2 cellular contexts compared by ENCODE assay signal in genomic region chr15:41971893-41972340, GRCh38.
TF ChIP-seq lines count a peak whose summit lies in the region.

No MANE protein-coding gene starts in this region.

TF ChIP-seq in HEK293T, 16 proteins besides CTCF, POLR2A, EP300 and RAD21 (continued from another document):
- TF ChIP-seq PKNOX1 (IDR thresholded peaks at IDR 0.05) (no peak), ARNT (IDR thresholded peaks at IDR 0.05) (no peak), HDGF (IDR thresholded peaks at IDR 0.05; ENCODE audit: borderline replicate concordance) (no peak), SP1 (IDR thresholded peaks at IDR 0.05) (no peak), ZNF384 (IDR thresholded peaks at IDR 0.05) (no peak), ELF4 (IDR thresholded peaks at IDR 0.05) (no peak), CTBP1 (IDR thresholded peaks at IDR 0.05; ENCODE audit: borderline replicate concordance) (no peak), BHLHE40 (IDR thresholded peaks at IDR 0.05; ENCODE audit: borderline replicate concordance) (no peak), NFRKB (IDR thresholded peaks at IDR 0.05) (no peak), SUZ12 (IDR thresholded peaks at IDR 0.05) (no peak), FOXK2 (IDR thresholded peaks at IDR 0.05) (no peak)
TF ChIP-seq in HEK293T: peak in this region for 0.

TF ChIP-seq in endothelial cell of umbilical vein, 7 proteins besides CTCF, POLR2A, EP300 and RAD21 (continued from another document):
- TF ChIP-seq MAX (IDR thresholded peaks at IDR 0.05; ENCODE audit: insufficient read depth, insufficient read length) (no peak), MYC (IDR thresholded peaks at IDR 0.05; ENCODE audit: low read depth, low read length) (no peak), GATA2 (IDR thresholded peaks at IDR 0.05; ENCODE audit: insufficient read depth, insufficient read length, low read depth, low read length) (no peak), JUN (IDR thresholded peaks at IDR 0.05; ENCODE audit: borderline replicate concordance, insufficient read depth, insufficient read length, low read depth) (no peak), POLR2AphosphoS5 (IDR thresholded peaks at IDR 0.05; ENCODE audit: insufficient read depth, low read depth, low read length) (no peak)
TF ChIP-seq in endothelial cell of umbilical vein: peak in this region for 0.
